Comparison of ENCODE assay signal across 1 cellular context in genomic region chr16:18800674-18801196, GRCh38.
TF ChIP-seq lines count a peak whose summit lies in the region.

No MANE protein-coding gene starts in this region.

TF ChIP-seq in endothelial cell of umbilical vein, 7 proteins besides CTCF, POLR2A, EP300 and RAD21 (continued from another document):
- TF ChIP-seq MYC (IDR thresholded peaks at IDR 0.05; ENCODE audit: low read depth, low read length) (no peak), GATA2 (IDR thresholded peaks at IDR 0.05; ENCODE audit: insufficient read depth, insufficient read length, low read depth, low read length) (no peak), FOS (IDR thresholded peaks at IDR 0.05; ENCODE audit: borderline replicate concordance, insufficient read depth, low read length) (no peak)
